Comparison of ENCODE assay signal across 16 cellular contexts in the genomic region with DNA sequence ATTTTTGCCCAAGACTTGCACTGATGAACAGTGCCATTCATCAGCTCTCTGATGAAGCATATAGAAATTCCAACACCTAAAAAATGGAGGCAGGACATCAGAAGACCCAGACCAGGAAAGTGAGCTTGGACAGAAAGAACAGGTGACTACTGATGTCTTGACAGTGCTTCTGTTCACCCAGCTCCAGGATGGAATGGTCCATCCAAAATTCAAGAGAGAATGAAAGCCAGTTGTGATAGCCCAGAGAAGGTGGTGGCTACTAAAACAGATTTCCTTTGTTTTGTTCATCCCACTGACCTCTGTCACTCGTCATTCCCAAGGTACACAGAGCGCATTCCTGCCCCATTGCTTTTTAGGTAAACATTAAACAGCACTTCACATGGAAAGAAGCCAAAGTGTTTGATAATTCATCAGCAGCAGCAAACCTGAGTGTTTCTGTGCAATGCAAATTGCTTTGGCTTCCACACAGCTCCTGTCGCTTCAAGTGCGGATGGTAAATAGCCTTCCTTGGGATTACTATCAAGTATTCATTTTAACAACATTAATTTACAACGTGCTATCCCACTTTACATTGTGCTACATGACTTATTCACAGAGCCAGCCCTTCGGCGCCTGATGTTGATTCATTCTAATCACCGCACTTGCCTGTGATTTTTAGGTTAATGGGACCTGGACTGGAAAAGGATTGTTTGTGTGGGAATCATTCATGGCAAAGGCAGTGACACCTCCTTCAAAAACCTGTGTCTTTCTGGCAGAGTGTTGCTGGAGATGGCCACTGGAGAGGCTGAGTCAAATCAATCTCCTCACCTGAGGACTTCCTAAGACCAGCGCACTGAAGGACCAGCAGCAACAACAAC.
DNase-seq lines count a peak whose midpoint lies in the region; ATAC-seq, FAIRE-seq and TF ChIP-seq lines count a peak whose summit lies in the region.
"Had no signal": no experiment of that assay in that cellular context is flagged by ENCODE, and none has a peak within 500 bp of the region (broad histone marks: within the 10 kb centered on the region; RNA-seq: fewer than 3 reads in every experiment).

No MANE protein-coding gene starts in this region.

- ATAC-seq in HepG2, result peak; percentile 100
- ATAC-seq in GM21529 (IDR thresholded peaks at IDR 0.05; ENCODE audit: unreplicated experiment), result no peak
- ATAC-seq: activated CD8-positive, alpha-beta T cell treated with anti-CD3 and anti-CD28 coated beads for 36 hours; esophagus mucosa; heart left ventricle; psoas muscle; SK-N-SH treated with all-trans-retinoic acid at 6 μM for 48 hours had no signal

- POLR2A ChIA-PET in HepG2 (lab: Yijun Ruan, JAX) (interaction anchor here (0.7 to 4.3 kb wide), 28 partner anchors 9 to 420 kb away, joined by 3 to 38 read pairs (median 5); a partner anchor contains a TSS), RWPE1 (lab: Yijun Ruan, JAX; ENCODE audit: low non-redundant PET) (no interaction called here)

- WGBS in HepG2 (ENCODE audit: low lambda C conversion rate), result 4% methylated on average over 9 of the region's 9 CpGs

- no peaks in the 10 kb centered on the region; a peak in 2 of 5 replicates for H3K36me3 ChIP-seq in HepG2 (replicated peaks in 1 of 2; ENCODE audit: control insufficient read depth in 1 of 2, insufficient read depth in 2 of 2, low read length in 2 of 2)
- H3K36me3 ChIP-seq: heart left ventricle, suprapubic skin had no signal

- H3K27me3 Mint-ChIP-seq in glutamatergic neuron (ENCODE audit: unreplicated experiment), result no peaks in the 10 kb centered on the region
- H3K27me3 Mint-ChIP-seq: activated CD8-positive, alpha-beta T cell treated with anti-CD3 and anti-CD28 coated beads for 36 hours; naive B cell had no signal

- TSS peak; percentile 86 for BruUV-seq in HepG2 (replicated peaks; lab: Mats Ljungman, UMichigan)

- peak; percentile 56 to 67 for TF ChIP-seq POLR2A in HepG2 (IDR thresholded peaks at IDR 0.05; ENCODE audit: insufficient read depth in 1 of 2, low read depth in 2 of 2, low read length in 2 of 2)

- no peaks in the 10 kb centered on the region for H3K27me3 ChIP-seq in HepG2 (ENCODE audit: control insufficient read depth in 1 of 2, insufficient read depth in 2 of 2, low read length in 2 of 2)
- H3K27me3 ChIP-seq: heart left ventricle, suprapubic skin had no signal

- H3K4me1 Mint-ChIP-seq in glutamatergic neuron (ENCODE audit: low read depth, unreplicated experiment), result no peaks in the 10 kb centered on the region
- H3K4me1 Mint-ChIP-seq: naive B cell had no signal

- H3K36me3 Mint-ChIP-seq in glutamatergic neuron (ENCODE audit: unreplicated experiment), result no peaks in the 10 kb centered on the region
- H3K36me3 Mint-ChIP-seq: naive B cell had no signal

- peak overlapping the region; percentile 84 for H3K9ac ChIP-seq in HepG2 (ENCODE audit: insufficient read depth, low read depth, low read length)

- no peak overlapping the region for H3K4me3 Mint-ChIP-seq in glutamatergic neuron (ENCODE audit: unreplicated experiment)
- H3K4me3 Mint-ChIP-seq: activated CD8-positive, alpha-beta T cell treated with anti-CD3 and anti-CD28 coated beads for 36 hours; naive B cell had no signal

- DNase-seq in ACHN (peak; percentile 71), NCI-H1092 treated with DMSO at 0.1 percent for 48 hours (lab: John Stamatoyannopoulos, UW) (peak; percentile 68), SW480 (ENCODE audit: low spot score) (peak; percentile 53), HepG2 (ENCODE audit: low spot score) (peak; percentile 99), foreskin fibroblast (no peak), RWPE1 (ENCODE audit: low spot score) (no peak), glutamatergic neuron (no peak)
- DNase-seq: activated CD8-positive, alpha-beta T cell treated with anti-CD3 and anti-CD28 coated beads for 36 hours; heart left ventricle; naive B cell; psoas muscle had no signal

- peaks cover 9% of the 10 kb centered on the region for H3K79me2 ChIP-seq in HepG2 (ENCODE audit: insufficient read depth, low read length)

- H3K27ac ChIP-seq in HepG2 (ENCODE audit: extremely low read length, insufficient read depth, low read length) (peak overlapping the region; percentile 89), RWPE1 (no peak overlapping the region)
- H3K27ac ChIP-seq: heart left ventricle, psoas muscle, suprapubic skin had no signal

- intact Hi-C loops in HepG2 (cut with micrococcal nuclease; ENCODE audit: unreplicated experiment), result loop anchor here (1.0 to 5.0 kb wide), 3 partner anchors 15 to 115 kb away; a partner anchor contains a TSS

- FAIRE-seq in HepG2 (lab: Jason Lieb, UNC), result peak; percentile 96

- in situ Hi-C loops in ACHN (cut with HindIII; ENCODE audit: low pct_ligation_motif_present, low pct_unique_long_range_greater_than_20kb, low sequenced_read_pairs), result no loop called here
- in situ Hi-C loops in HepG2 (cut with HindIII; ENCODE audit: extremely low pct_ligation_motif_present, low pct_unique_long_range_greater_than_20kb), result no loop called here

- peak; percentile 23 to 97; a peak in 2 of 4 replicates for TF ChIP-seq EP300 in HepG2 (IDR thresholded peaks at IDR 0.05; ENCODE audit: low read depth in 2 of 2, low read length in 2 of 2)
- peak; percentile 95 for TF ChIP-seq EP300 in HepG2 (CRISPR knock-in tag; IDR thresholded peaks at IDR 0.05; ENCODE audit: borderline replicate concordance)

- H3K9me3 Mint-ChIP-seq in glutamatergic neuron (ENCODE audit: unreplicated experiment), result peaks cover 1% of the 10 kb centered on the region
- H3K9me3 Mint-ChIP-seq: activated CD8-positive, alpha-beta T cell treated with anti-CD3 and anti-CD28 coated beads for 36 hours had no signal

- CTCF ChIA-PET in HepG2 (lab: Yijun Ruan, JAX; ENCODE audit: low intra/inter-chr PET ratio, low total read pairs) (no interaction called here), RWPE1 (lab: Yijun Ruan, JAX) (no interaction called here)

- peak overlapping the region; percentile 94 for H3K4me2 ChIP-seq in HepG2 (ENCODE audit: low read depth, low read length)

- H3K9me3 ChIP-seq in HepG2 (ENCODE audit: low read length), result no peaks in the 10 kb centered on the region
- H3K9me3 ChIP-seq: heart left ventricle, psoas muscle, suprapubic skin had no signal

- no peaks in the 10 kb centered on the region for H4K20me1 ChIP-seq in HepG2 (ENCODE audit: insufficient read depth, low read length)

- H3K4me1 ChIP-seq in HepG2 (ENCODE audit: insufficient read depth, low read length), result peaks cover 41% of the 10 kb centered on the region
- H3K4me1 ChIP-seq: heart left ventricle, psoas muscle, suprapubic skin had no signal

- H2AFZ ChIP-seq in HepG2 (ENCODE audit: low read length), result peak overlapping the region; percentile 6

- no peak for TF ChIP-seq RAD21 in HepG2 (CRISPR knock-in tag; IDR thresholded peaks at IDR 0.05)

- H3K27ac Mint-ChIP-seq in glutamatergic neuron (ENCODE audit: unreplicated experiment), result no peak overlapping the region
- H3K27ac Mint-ChIP-seq: activated CD8-positive, alpha-beta T cell treated with anti-CD3 and anti-CD28 coated beads for 36 hours; activated T-helper 2 cell treated with anti-CD3 and anti-CD28 coated beads, Interferon-gamma antibody, Interleukin-2, Interleukin-4, amounts not matched to agents 10 μg/mL and 5 μg/mL and 100 μg/mL, durations not matched to agents 14 hours and 24 hours and 36 hours; naive B cell had no signal

- no peak for TF ChIP-seq CTCF in HepG2 (CRISPR knock-in tag; IDR thresholded peaks at IDR 0.05)
- no peak for TF ChIP-seq CTCF in foreskin fibroblast (IDR thresholded peaks at IDR 0.05; ENCODE audit: low read depth, low read length)
- TF ChIP-seq CTCF in RWPE1 (conservative IDR thresholded peaks at IDR 0.05; ENCODE audit: low read depth), result no peak
- TF ChIP-seq CTCF in glutamatergic neuron (IDR thresholded peaks at IDR 0.05; ENCODE audit: partially characterized antibody, unreplicated experiment), result no peak

- H3K4me3 ChIP-seq in HepG2 (replicated peaks in 1 of 3; ENCODE audit: insufficient read depth in 1 of 3, low read depth in 2 of 3, low read length in 3 of 3), result peak overlapping the region; percentile 57 to 73 (median 67)
- H3K4me3 ChIP-seq in foreskin fibroblast (ENCODE audit: low read depth in 1 of 2, low read length in 2 of 2), result no peak overlapping the region
- H3K4me3 ChIP-seq: heart left ventricle, psoas muscle, suprapubic skin had no signal

TF ChIP-seq in HepG2, 621 proteins besides CTCF, POLR2A, EP300 and RAD21 (continues in another document):
- TF ChIP-seq YEATS2 (CRISPR knock-in tag; IDR thresholded peaks at IDR 0.05; ENCODE audit: borderline replicate concordance), result peak; percentile 78; the same call in 1 of the 2 replicates
- peak; percentile 96 for TF ChIP-seq MEIS1 (CRISPR knock-in tag; IDR thresholded peaks at IDR 0.05; ENCODE audit: borderline replicate concordance)
- TF ChIP-seq ZNF777 (CRISPR knock-in tag; IDR thresholded peaks at IDR 0.05), result 0 out of 2 replicates have a peak, but pooled peaks have one; percentile 2
- no peak for TF ChIP-seq ZBTB7A (CRISPR knock-in tag; IDR thresholded peaks at IDR 0.05)
- TF ChIP-seq ZNF644 (CRISPR knock-in tag; IDR thresholded peaks at IDR 0.05; ENCODE audit: low read depth), result peak; percentile 97
- TF ChIP-seq TARDBP (CRISPR knock-in tag; IDR thresholded peaks at IDR 0.05), result peak; percentile 64; the same call in 1 of the 2 replicates
- TF ChIP-seq ZNF850 (CRISPR knock-in tag; conservative IDR thresholded peaks at IDR 0.05), result no peak
- no peak for TF ChIP-seq ZNF484 (CRISPR knock-in tag; IDR thresholded peaks at IDR 0.05; ENCODE audit: borderline replicate concordance, low read depth)
- no peak for TF ChIP-seq ZNF282 (IDR thresholded peaks at IDR 0.05; ENCODE audit: partially characterized antibody)
- TF ChIP-seq, protein P1, sequence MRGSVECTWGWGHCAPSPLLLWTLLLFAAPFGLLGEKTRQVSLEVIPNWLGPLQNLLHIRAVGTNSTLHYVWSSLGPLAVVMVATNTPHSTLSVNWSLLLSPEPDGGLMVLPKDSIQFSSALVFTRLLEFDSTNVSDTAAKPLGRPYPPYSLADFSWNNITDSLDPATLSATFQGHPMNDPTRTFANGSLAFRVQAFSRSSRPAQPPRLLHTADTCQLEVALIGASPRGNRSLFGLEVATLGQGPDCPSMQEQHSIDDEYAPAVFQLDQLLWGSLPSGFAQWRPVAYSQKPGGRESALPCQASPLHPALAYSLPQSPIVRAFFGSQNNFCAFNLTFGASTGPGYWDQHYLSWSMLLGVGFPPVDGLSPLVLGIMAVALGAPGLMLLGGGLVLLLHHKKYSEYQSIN (CRISPR knock-in tag; IDR thresholded peaks at IDR 0.05; ENCODE audit: borderline replicate concordance), result no peak
- no peak; the same call in 1 of the 2 replicates for TF ChIP-seq RFXANK (CRISPR knock-in tag; IDR thresholded peaks at IDR 0.05)
- no peak for TF ChIP-seq ZFP37 (CRISPR knock-in tag; IDR thresholded peaks at IDR 0.05; ENCODE audit: borderline replicate concordance)
- peak; percentile 73 for TF ChIP-seq CBX1 (IDR thresholded peaks at IDR 0.05; ENCODE audit: low read depth)
- peak; percentile 97 for TF ChIP-seq KDM6A (CRISPR knock-in tag; IDR thresholded peaks at IDR 0.05; ENCODE audit: low read depth)
- TF ChIP-seq ZNF629 (CRISPR knock-in tag; conservative IDR thresholded peaks at IDR 0.05), result peak; percentile 53
- no peak for TF ChIP-seq GZF1 (CRISPR knock-in tag; IDR thresholded peaks at IDR 0.05)
- TF ChIP-seq HMG20A (CRISPR knock-in tag; IDR thresholded peaks at IDR 0.05; ENCODE audit: borderline replicate concordance), result peak; percentile 97

Comparison
In these comparisons a context has a peak if more than half of its experiments do, and no peak if none do; other contexts are left out.
1. DNase-seq: peak in ACHN (single experiment), NCI-H1092 treated with DMSO at 0.1 percent for 48 hours (single experiment), SW480 (single experiment) and HepG2 (single experiment); none in foreskin fibroblast (0 of 2), RWPE1 (single experiment) and glutamatergic neuron (single experiment).
2. H3K4me3 ChIP-seq: peak in HepG2 (3 of 3); none in foreskin fibroblast (0 of 2).